1 cellular context compared by ENCODE assay signal in genomic region chr5:173283318-173284288, GRCh38.
A peak's percentile ranks its signal among the peaks of the same experiment; 100 is the strongest.
TF ChIP-seq lines count a peak whose summit lies in the region.

No MANE protein-coding gene starts in this region.

TF ChIP-seq in HEK293, 187 proteins besides CTCF, POLR2A, EP300 and RAD21 (continued from another document and continues in another):
- TF ChIP-seq KLF1 (tag by site-specific recombination; IDR thresholded peaks at IDR 0.05) = peak; percentile 76
- peak; percentile 87 for TF ChIP-seq GLIS1 (tag by site-specific recombination; IDR thresholded peaks at IDR 0.05)
- peak; percentile 83 for TF ChIP-seq ZBTB8A (tag by site-specific recombination; IDR thresholded peaks at IDR 0.05)
- TF ChIP-seq GLI2 (tag by site-specific recombination; IDR thresholded peaks at IDR 0.05; ENCODE audit: borderline replicate concordance, low read depth) = no peak
- TF ChIP-seq ZNF600 (tag by site-specific recombination; IDR thresholded peaks at IDR 0.05) = peak; percentile 88
- TF ChIP-seq ZXDB (tag by site-specific recombination; IDR thresholded peaks at IDR 0.05) = 0 out of 2 replicates have a peak, but pooled peaks have one; percentile 57
- TF ChIP-seq ZNF692 (tag by site-specific recombination; IDR thresholded peaks at IDR 0.05) = peak; percentile 84
- no peak for TF ChIP-seq ZNF169 (tag by site-specific recombination; IDR thresholded peaks at IDR 0.05)
- 0 out of 2 replicates have a peak, but pooled peaks have one; percentile 50 for TF ChIP-seq INSM2 (tag by site-specific recombination; IDR thresholded peaks at IDR 0.05)
- TF ChIP-seq ZBTB49 (tag by site-specific recombination; IDR thresholded peaks at IDR 0.05; ENCODE audit: low read depth) = no peak
- no peak; the same call in 1 of the 2 replicates for TF ChIP-seq ZNF549 (tag by site-specific recombination; IDR thresholded peaks at IDR 0.05)
- TF ChIP-seq ZNF529 (tag by site-specific recombination; IDR thresholded peaks at IDR 0.05; ENCODE audit: insufficient replicate concordance) = no peak
- no peak for TF ChIP-seq ZNF791 (tag by site-specific recombination; IDR thresholded peaks at IDR 0.05)
- TF ChIP-seq BCL11B (tag by site-specific recombination; IDR thresholded peaks at IDR 0.05; ENCODE audit: low read depth) = no peak
- TF ChIP-seq HIC1 (tag by site-specific recombination; IDR thresholded peaks at IDR 0.05) = peak; percentile 86
- no peak for TF ChIP-seq ZBTB48 (tag by site-specific recombination; IDR thresholded peaks at IDR 0.05)
- no peak for TF ChIP-seq ZNF555 (tag by site-specific recombination; conservative IDR thresholded peaks at IDR 0.05)
- TF ChIP-seq WT1 (tag by site-specific recombination; IDR thresholded peaks at IDR 0.05) = 0 out of 2 replicates have a peak, but pooled peaks have one; percentile 9
- TF ChIP-seq ZNF626 (tag by site-specific recombination; IDR thresholded peaks at IDR 0.05) = no peak
- TF ChIP-seq ZSCAN30 (tag by site-specific recombination; IDR thresholded peaks at IDR 0.05) = peak; percentile 97
- no peak for TF ChIP-seq ZNF214 (tag by site-specific recombination; IDR thresholded peaks at IDR 0.05; ENCODE audit: borderline replicate concordance)
- TF ChIP-seq SCRT2 (tag by site-specific recombination; IDR thresholded peaks at IDR 0.05) = no peak
- TF ChIP-seq RBAK (tag by site-specific recombination; IDR thresholded peaks at IDR 0.05) = no peak
- TF ChIP-seq ZBTB17 (tag by site-specific recombination; IDR thresholded peaks at IDR 0.05) = no peak
- no peak for TF ChIP-seq ZNF211 (tag by site-specific recombination; IDR thresholded peaks at IDR 0.05; ENCODE audit: low read depth)
- no peak for TF ChIP-seq ZNF324 (tag by site-specific recombination; IDR thresholded peaks at IDR 0.05)
- TF ChIP-seq ZNF548 (tag by site-specific recombination; IDR thresholded peaks at IDR 0.05) = no peak
- TF ChIP-seq ZFHX2 (tag by site-specific recombination; conservative IDR thresholded peaks at IDR 0.05) = peak; percentile 89
- no peak for TF ChIP-seq ZNF26 (tag by site-specific recombination; IDR thresholded peaks at IDR 0.05)
- TF ChIP-seq FEZF1 (tag by site-specific recombination; IDR thresholded peaks at IDR 0.05) = no peak
- TF ChIP-seq ZIC2 (tag by site-specific recombination; IDR thresholded peaks at IDR 0.05) = peak; percentile 75
- no peak for TF ChIP-seq ZNF302 (tag by site-specific recombination; IDR thresholded peaks at IDR 0.05; ENCODE audit: low read depth)
- no peak for TF ChIP-seq ZNF121 (tag by site-specific recombination; IDR thresholded peaks at IDR 0.05)
- peak; percentile 69 for TF ChIP-seq ZNF335 (tag by site-specific recombination; conservative IDR thresholded peaks at IDR 0.05)
- no peak for TF ChIP-seq ZNF350 (tag by site-specific recombination; IDR thresholded peaks at IDR 0.05)
- peak; percentile 50; the same call in 1 of the 2 replicates for TF ChIP-seq ZNF654 (tag by site-specific recombination; IDR thresholded peaks at IDR 0.05; ENCODE audit: low read depth)
- no peak for TF ChIP-seq ZNF157 (tag by site-specific recombination; IDR thresholded peaks at IDR 0.05)
- no peak for TF ChIP-seq ZNF510 (tag by site-specific recombination; IDR thresholded peaks at IDR 0.05; ENCODE audit: insufficient replicate concordance)
- peak; percentile 67; the same call in 1 of the 2 replicates for TF ChIP-seq ZNF10 (tag by site-specific recombination; IDR thresholded peaks at IDR 0.05)
- TF ChIP-seq ZNF558 (tag by site-specific recombination; IDR thresholded peaks at IDR 0.05) = no peak
- no peak for TF ChIP-seq ZNF132 (tag by site-specific recombination; IDR thresholded peaks at IDR 0.05; ENCODE audit: borderline replicate concordance)
- TF ChIP-seq ZNF292 (tag by site-specific recombination; IDR thresholded peaks at IDR 0.05; ENCODE audit: borderline replicate concordance, low read depth) = no peak
- no peak for TF ChIP-seq ZNF433 (tag by site-specific recombination; IDR thresholded peaks at IDR 0.05; ENCODE audit: low read depth)
- peak; percentile 52; the same call in 1 of the 2 replicates for TF ChIP-seq PRDM10 (tag by site-specific recombination; IDR thresholded peaks at IDR 0.05)
- TF ChIP-seq ZNF341 (tag by site-specific recombination; IDR thresholded peaks at IDR 0.05; ENCODE audit: low read depth) = peak; percentile 24; the same call in 1 of the 2 replicates
- no peak for TF ChIP-seq ZNF777 (tag by site-specific recombination; IDR thresholded peaks at IDR 0.05; ENCODE audit: borderline replicate concordance)
- TF ChIP-seq SP2 (tag by site-specific recombination; IDR thresholded peaks at IDR 0.05) = peak; percentile 69
- no peak for TF ChIP-seq PRDM2 (tag by site-specific recombination; IDR thresholded peaks at IDR 0.05; ENCODE audit: borderline replicate concordance)
- TF ChIP-seq ZNF175 (tag by site-specific recombination; IDR thresholded peaks at IDR 0.05) = no peak
